In genomic region chr1:67574221-67574620, GRCh38 we compare ENCODE assay signal across 22 cellular contexts.
"Had no signal": no experiment of that assay in that cellular context is flagged by ENCODE, and none has a peak within 500 bp of the region (broad histone marks: within the 10 kb centered on the region; RNA-seq: fewer than 3 reads in every experiment).

No MANE protein-coding gene starts in this region.

- H3K4me3 ChIP-seq: esophagus squamous epithelium, lung, pancreas, suprapubic skin, thyroid gland, upper lobe of left lung, vagina had no signal

- H3K27me3 ChIP-seq: esophagus squamous epithelium, pancreas, suprapubic skin, thyroid gland, upper lobe of left lung, vagina had no signal

- ATAC-seq: effector memory CD8-positive, alpha-beta T cell; left ventricle myocardium superior; right cardiac atrium; stimulated activated naive CD8-positive, alpha-beta T cell treated with anti-CD3 and anti-CD28 coated beads, Interleukin-15, Interleukin-2, amounts not matched to agents 100 U/mL and 50 U/mL, for 24 hours had no signal

- H3K27me3 Mint-ChIP-seq: dendritic cell treated with granulocyte-macrophage colony-stimulating factor and Interleukin-4, amounts not matched to agents 40 ng/mL and 50 ng/mL, for 4 days; naive B cell; progenitor cell of endocrine pancreas had no signal

- H3K4me3 Mint-ChIP-seq: dendritic cell treated with granulocyte-macrophage colony-stimulating factor and Interleukin-4, amounts not matched to agents 40 ng/mL and 50 ng/mL, for 4 days; effector memory CD8-positive, alpha-beta T cell; immature natural killer cell; naive B cell; nephron had no signal

- H3K36me3 Mint-ChIP-seq: immature natural killer cell, naive B cell had no signal

- H3K36me3 ChIP-seq: esophagus squamous epithelium, pancreas, suprapubic skin, thyroid gland, upper lobe of left lung, vagina had no signal

- H3K9me3 ChIP-seq: esophagus squamous epithelium, pancreas, suprapubic skin, thyroid gland, upper lobe of left lung, vagina had no signal

- H3K4me1 Mint-ChIP-seq: immature natural killer cell, naive B cell had no signal

- H3K9me3 Mint-ChIP-seq: dendritic cell treated with granulocyte-macrophage colony-stimulating factor and Interleukin-4, amounts not matched to agents 40 ng/mL and 50 ng/mL, for 4 days; effector memory CD8-positive, alpha-beta T cell; immature natural killer cell; naive B cell; nephron had no signal

- H3K27ac ChIP-seq: suprapubic skin, thyroid gland, upper lobe of left lung, vagina had no signal

- DNase-seq: effector memory CD8-positive, alpha-beta T cell; esophagus squamous epithelium; foreskin fibroblast; immature natural killer cell; left ventricle myocardium superior; mesendoderm; naive B cell; occipital lobe; pancreas; right cardiac atrium; small intestine; stimulated activated CD4-positive, alpha-beta T cell treated with anti-CD3 and anti-CD28 coated beads, Interleukin-12 subunit alpha, Interleukin-12 subunit beta, amount 100 ng/mL, for 4 hours; stimulated activated CD4-positive, alpha-beta T cell treated with anti-CD3 and anti-CD28 coated beads, Interleukin-2, amount 100 ng/mL, for 48 hours; stimulated activated naive CD8-positive, alpha-beta T cell treated with anti-CD3 and anti-CD28 coated beads, Interleukin-15, Interleukin-2, amounts not matched to agents 100 U/mL and 50 U/mL, for 24 hours; thyroid gland; upper lobe of left lung had no signal

- H3K27ac Mint-ChIP-seq: dendritic cell treated with granulocyte-macrophage colony-stimulating factor and Interleukin-4, amounts not matched to agents 40 ng/mL and 50 ng/mL, for 4 days; effector memory CD8-positive, alpha-beta T cell; immature natural killer cell; progenitor cell of endocrine pancreas had no signal
